9 cellular contexts compared by ENCODE assay signal in the genomic region with DNA sequence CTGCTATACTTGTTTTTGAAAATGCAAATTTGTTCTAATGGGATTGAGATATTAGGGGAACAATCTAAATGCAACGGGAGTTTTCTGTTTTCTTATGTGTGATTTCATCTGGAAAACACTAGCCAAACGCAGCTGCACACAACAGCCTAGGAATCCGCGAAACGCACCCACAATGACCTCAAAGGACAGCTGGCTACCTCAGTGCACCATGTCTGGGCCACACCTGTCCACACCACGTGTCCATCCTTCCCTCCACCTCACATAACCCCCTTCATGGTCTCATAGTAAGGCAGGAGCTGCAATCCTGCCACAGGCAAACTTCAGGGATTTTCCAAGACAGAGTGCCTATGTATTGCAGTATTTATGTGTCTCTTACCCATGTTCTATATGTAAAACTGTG.
"Had no signal": no experiment of that assay in that cellular context is flagged by ENCODE, and none has a peak within 500 bp of the region (broad histone marks: within the 10 kb centered on the region; RNA-seq: fewer than 3 reads in every experiment).

No MANE protein-coding gene starts in this region.

- DNase-seq: GM23248, GOT3, H7, HFFc6 had no signal

- H3K27ac ChIP-seq: GM23248, HL-60 had no signal

- H3K9me3 ChIP-seq: HAP-1 had no signal

- H3K4me3 Mint-ChIP-seq: HFFc6, IgD-negative memory B cell had no signal

- H3K9ac ChIP-seq: GM23248 had no signal

- H3K36me3 Mint-ChIP-seq: IgD-negative memory B cell had no signal

- ATAC-seq: HCT116, HepG2 had no signal

- H2AFZ ChIP-seq: GM23248 had no signal

- H3K4me3 ChIP-seq: GM23248, HAP-1 had no signal

- H3K27ac Mint-ChIP-seq: HFFc6, IgD-negative memory B cell had no signal

- H3K4me1 ChIP-seq: HAP-1 had no signal

- H3K36me3 ChIP-seq: HAP-1 had no signal
